30 cellular contexts compared by ENCODE assay signal in the genomic region with DNA sequence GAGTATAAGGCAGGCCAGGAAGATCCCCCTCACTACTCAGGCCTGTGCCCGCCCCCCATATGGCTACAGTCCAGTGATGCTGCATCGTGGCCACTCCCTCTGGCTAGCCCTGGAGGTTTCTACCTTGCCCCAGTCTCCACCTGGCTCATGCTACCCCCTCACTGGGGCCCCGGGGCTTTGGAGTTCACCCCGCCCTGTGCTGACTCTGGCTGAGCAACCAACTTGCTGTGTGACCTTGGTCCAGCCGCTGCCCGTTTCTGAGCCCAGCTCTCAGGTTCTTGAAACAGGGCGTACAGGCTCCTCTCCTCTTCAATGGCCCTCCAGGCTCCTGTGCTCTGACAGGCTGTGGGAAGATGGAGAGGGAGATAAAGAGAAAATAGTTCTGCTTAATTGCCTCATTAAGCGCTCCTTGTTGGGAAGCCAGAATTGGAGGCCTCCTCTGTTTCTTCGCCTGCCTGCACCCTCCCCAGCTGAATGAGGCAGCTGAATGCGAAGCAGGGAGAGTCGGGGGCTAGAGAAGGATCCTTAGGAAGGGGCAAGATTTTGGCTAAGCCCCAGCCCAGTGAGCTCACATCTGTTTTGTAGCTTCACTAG.
DNase-seq lines count a peak whose midpoint lies in the region; ATAC-seq and TF ChIP-seq lines count a peak whose summit lies in the region.
"Had no signal": no experiment of that assay in that cellular context is flagged by ENCODE, and none has a peak within 500 bp of the region (broad histone marks: within the 10 kb centered on the region; RNA-seq: fewer than 3 reads in every experiment).

No MANE protein-coding gene starts in this region.

- peaks cover 6% of the 10 kb centered on the region for H3K4me1 ChIP-seq in foreskin keratinocyte

- no peak for TF ChIP-seq CTCF in foreskin keratinocyte (conservative IDR thresholded peaks at IDR 0.05)

- ATAC-seq in foreskin keratinocyte: peak; percentile 34
- no peak for ATAC-seq in GM21528 (IDR thresholded peaks at IDR 0.05; ENCODE audit: low FRiP score, unreplicated experiment)
- no peak for ATAC-seq in GM18907 (IDR thresholded peaks at IDR 0.05; ENCODE audit: unreplicated experiment)
- ATAC-seq: activated CD8-positive, alpha-beta T cell treated with anti-CD3 and anti-CD28 coated beads for 36 hours; activated T-helper 17 cell treated with anti-CD3 and anti-CD28 coated beads, Interleukin-2, amount 50 U/mL, for 72 hours; GM12878; heart right ventricle; mucosa of descending colon; natural killer cell treated with Interleukin-12 subunit alpha and Interleukin-12 subunit beta and Interleukin-15 and Interleukin-18, amount 100 ng/mL, for 72 hours; Panc1 had no signal

- peaks cover 2% of the 10 kb centered on the region for H3K27me3 ChIP-seq in foreskin keratinocyte
- H3K27me3 ChIP-seq: dorsolateral prefrontal cortex, heart right ventricle, transverse colon had no signal

- peak; percentile 45 for DNase-seq in NCI-H2171 treated with DMSO at 0.1 percent for 48 hours (lab: John Stamatoyannopoulos, UW)
- no peak for DNase-seq in NCI-H2171 (lab: John Stamatoyannopoulos, UW)
- DNase-seq in NCI-H1436 (lab: John Stamatoyannopoulos, UW): peak; percentile 36
- DNase-seq in foreskin keratinocyte: no peak
- peak; percentile 56 for DNase-seq in retina
- DNase-seq in activated CD8-positive, alpha-beta memory T cell treated with anti-CD3 and anti-CD28 coated beads for 24 hours: no peak
- DNase-seq: activated CD8-positive, alpha-beta T cell treated with anti-CD3 and anti-CD28 coated beads for 36 hours; activated naive CD4-positive, alpha-beta T cell treated with anti-CD3 and anti-CD28 coated beads, Interleukin-2, amount 50 U/mL, for 16 hours; amniotic stem cell; CD4-positive, CD25-positive, alpha-beta regulatory T cell; dorsolateral prefrontal cortex; EL; esophagus squamous epithelium; H7; heart right ventricle; Karpas-422; mucosa of descending colon; NCI-H1694 treated with DMSO at 0.1 percent for 48 hours; NCI-H524 treated with DMSO at 0.1 percent for 48 hours; SHP77; stimulated activated CD4-positive, alpha-beta T cell treated with anti-CD3 and anti-CD28 coated beads, Interleukin-15, amount 100 ng/mL, for 24 hours; stimulated activated CD4-positive, alpha-beta T cell treated with anti-CD3 and anti-CD28 coated beads, Interleukin-4, amount 100 ng/mL, for 4 hours; T-helper 2 cell; transverse colon had no signal

- H3K27ac ChIP-seq in foreskin keratinocyte: no peak overlapping the region
- H3K27ac ChIP-seq: dorsolateral prefrontal cortex, esophagus squamous epithelium, heart right ventricle, transverse colon had no signal

Comparison
In these comparisons a context has a peak if more than half of its experiments do, and no peak if none do; other contexts are left out.
1. DNase-seq: peak in NCI-H2171 treated with DMSO at 0.1 percent for 48 hours (single experiment), NCI-H1436 (single experiment) and retina (single experiment); none in NCI-H2171 (single experiment), foreskin keratinocyte (0 of 2) and activated CD8-positive, alpha-beta memory T cell treated with anti-CD3 and anti-CD28 coated beads for 24 hours (single experiment).